38 cellular contexts compared by ENCODE assay signal in the genomic region with DNA sequence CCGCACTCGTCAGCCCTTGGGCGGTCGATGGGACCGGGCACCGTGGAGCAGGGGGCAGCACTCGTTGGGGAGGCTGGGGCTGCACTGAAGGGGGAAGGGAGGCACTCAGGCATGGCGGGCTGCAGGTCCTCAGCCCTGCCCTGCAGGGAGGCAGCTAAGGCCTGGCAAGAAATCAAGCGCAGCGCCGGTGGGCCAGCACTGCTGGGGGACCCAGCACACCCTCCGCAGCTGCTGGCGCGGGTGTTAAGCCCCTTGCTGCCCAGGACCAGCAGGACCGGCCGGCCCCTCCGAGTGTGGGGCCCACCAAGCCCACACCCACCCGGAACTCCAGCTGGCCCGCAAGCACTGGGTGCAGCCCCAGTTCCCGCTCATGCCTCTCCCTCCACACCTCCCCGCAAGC.
"Had no signal": no experiment of that assay in that cellular context is flagged by ENCODE, and none has a peak within 500 bp of the region (broad histone marks: within the 10 kb centered on the region; RNA-seq: fewer than 3 reads in every experiment).

No MANE protein-coding gene starts in this region.

- H3K9me3 Mint-ChIP-seq: activated naive CD4-positive, alpha-beta T cell treated with anti-CD3 and anti-CD28 coated beads for 36 hours; activated naive CD4-positive, alpha-beta T cell treated with anti-CD3 and anti-CD28 coated beads, Interleukin-2, amount 50 U/mL, for 24 hours; activated naive CD8-positive, alpha-beta T cell treated with anti-CD3 and anti-CD28 coated beads for 36 hours; activated T-helper 17 cell treated with anti-CD3 and anti-CD28 coated beads, Interleukin-2, amount 50 U/mL, for 72 hours; activated T-helper 2 cell treated with anti-CD3 and anti-CD28 coated beads, Interferon-gamma antibody, Interleukin-2, Interleukin-4, amounts not matched to agents 10 μg/mL and 5 μg/mL and 100 μg/mL, durations not matched to agents 14 hours and 24 hours and 36 hours; central memory CD8-positive, alpha-beta T cell had no signal

- H3K36me3 ChIP-seq: adrenal gland, ascending aorta, brain microvascular endothelial cell, breast epithelium, cardiac muscle cell had no signal

- H3K27me3 ChIP-seq: adrenal gland, ascending aorta, body of pancreas, brain microvascular endothelial cell, breast epithelium, cardiac muscle cell had no signal

- H3K4me3 ChIP-seq: adrenal gland, ascending aorta, body of pancreas, breast epithelium, cardiac muscle cell had no signal

- H3K4me1 Mint-ChIP-seq: activated naive CD4-positive, alpha-beta T cell treated with anti-CD3 and anti-CD28 coated beads, Interleukin-2, amount 10 ng/mL, durations not matched to agents 7 days and 5 days; activated T-helper 17 cell treated with anti-CD3 and anti-CD28 coated beads, Interleukin-2, amount 50 U/mL, for 72 hours had no signal

- H3K27ac ChIP-seq: adrenal gland, ascending aorta, body of pancreas, brain microvascular endothelial cell, breast epithelium, cardiac muscle cell had no signal

- H3K36me3 Mint-ChIP-seq: activated naive CD4-positive, alpha-beta T cell treated with anti-CD3 and anti-CD28 coated beads, Interleukin-2, amount 10 ng/mL, durations not matched to agents 7 days and 5 days; activated naive CD4-positive, alpha-beta T cell treated with anti-CD3 and anti-CD28 coated beads, Interleukin-2, amount 50 U/mL, for 24 hours; brain had no signal

- DNase-seq: activated effector memory CD4-positive, alpha-beta T cell treated with anti-CD3 and anti-CD28 coated beads, Interleukin-2, amount 50 U/mL, for 16 hours; activated effector memory CD4-positive, alpha-beta T cell treated with Interleukin-2 at 50 U/mL for 16 hours; activated gamma-delta T cell; activated gamma-delta T cell treated with Interleukin-2 at 50 U/mL for 16 hours; activated naive CD4-positive, alpha-beta T cell; activated naive CD4-positive, alpha-beta T cell treated with anti-CD3 and anti-CD28 coated beads for 36 hours; activated naive CD4-positive, alpha-beta T cell treated with anti-CD3 and anti-CD28 coated beads, Interleukin-2, amount 10 ng/mL, durations not matched to agents 7 days and 5 days; activated naive CD4-positive, alpha-beta T cell treated with anti-CD3 and anti-CD28 coated beads, Interleukin-2, amount 50 U/mL, for 16 hours; activated naive CD4-positive, alpha-beta T cell treated with Interleukin-2 at 50 U/mL for 16 hours; activated naive CD8-positive, alpha-beta T cell treated with anti-CD3 and anti-CD28 coated beads for 36 hours; activated naive CD8-positive, alpha-beta T cell treated with anti-CD3 and anti-CD28 coated beads, Interleukin-2, amount 10 ng/mL, durations not matched to agents 7 days and 5 days; activated naive CD8-positive, alpha-beta T cell treated with anti-CD3 and anti-CD28 coated beads, Interleukin-2, amount 50 U/mL, for 24 hours; activated T-cell treated with anti-CD3 and anti-CD28 coated beads, Interleukin-2, amount 50 U/mL, for 1 hour; activated T-cell treated with anti-CD3 and anti-CD28 coated beads, Interleukin-2, amount 50 U/mL, for 24 hours; activated T-cell treated with anti-CD3 and anti-CD28 coated beads, Interleukin-2, amount 50 U/mL, for 4 hours; activated T-cell treated with anti-CD3 and anti-CD28 coated beads, Interleukin-2, amount 50 U/mL, for 48 hours; activated T-cell treated with anti-CD3 and anti-CD28 coated beads, Interleukin-2, amount 50 U/mL, for 72 hours; adrenal gland; amniotic stem cell; amygdala; anterior cingulate cortex; aorta; body of pancreas; brain microvascular endothelial cell; caudate nucleus; central memory CD4-positive, alpha-beta T cell; cerebellar nuclear complex had no signal

- H3K4me3 Mint-ChIP-seq: activated naive CD4-positive, alpha-beta T cell treated with anti-CD3 and anti-CD28 coated beads for 36 hours; activated naive CD4-positive, alpha-beta T cell treated with anti-CD3 and anti-CD28 coated beads, Interleukin-2, amount 10 ng/mL, durations not matched to agents 7 days and 5 days; activated naive CD4-positive, alpha-beta T cell treated with anti-CD3 and anti-CD28 coated beads, Interleukin-2, amount 50 U/mL, for 24 hours; activated naive CD8-positive, alpha-beta T cell; activated naive CD8-positive, alpha-beta T cell treated with anti-CD3 and anti-CD28 coated beads for 36 hours; activated naive CD8-positive, alpha-beta T cell treated with anti-CD3 and anti-CD28 coated beads, Interleukin-2, amount 10 ng/mL, durations not matched to agents 7 days and 5 days; activated naive CD8-positive, alpha-beta T cell treated with anti-CD3 and anti-CD28 coated beads, Interleukin-2, amount 50 U/mL, for 24 hours; activated T-cell treated with anti-CD3 and anti-CD28 coated beads, Interleukin-2, amount 50 U/mL, for 24 hours; activated T-cell treated with anti-CD3 and anti-CD28 coated beads, Interleukin-2, amount 50 U/mL, for 4 hours; activated T-cell treated with anti-CD3 and anti-CD28 coated beads, Interleukin-2, amount 50 U/mL, for 72 hours; activated T-helper 1 cell treated with anti-CD3 and anti-CD28 coated beads, Interleukin-12 subunit alpha, Interleukin-12 subunit beta, Interleukin-2, Interleukin-4 antibody, amounts not matched to agents 30 ng/mL and 10 ng/mL and 1 ng/mL, durations not matched to agents 14 hours and 24 hours and 36 hours; activated T-helper 17 cell treated with anti-CD3 and anti-CD28 coated beads, Interleukin-2, amount 50 U/mL, for 72 hours; brain; central memory CD8-positive, alpha-beta T cell had no signal

- H3K4me1 ChIP-seq: ascending aorta, body of pancreas, breast epithelium had no signal

- H3K27ac Mint-ChIP-seq: activated naive CD4-positive, alpha-beta T cell treated with anti-CD3 and anti-CD28 coated beads for 36 hours; activated naive CD4-positive, alpha-beta T cell treated with anti-CD3 and anti-CD28 coated beads, Interleukin-2, amount 10 ng/mL, durations not matched to agents 7 days and 5 days; activated naive CD4-positive, alpha-beta T cell treated with anti-CD3 and anti-CD28 coated beads, Interleukin-2, amount 50 U/mL, for 24 hours; activated naive CD4-positive, alpha-beta T cell treated with anti-CD3 and anti-CD28 coated beads, Interleukin-2, amount 50 U/mL, for 72 hours; activated naive CD8-positive, alpha-beta T cell; activated naive CD8-positive, alpha-beta T cell treated with anti-CD3 and anti-CD28 coated beads for 36 hours; activated naive CD8-positive, alpha-beta T cell treated with anti-CD3 and anti-CD28 coated beads, Interleukin-2, amount 10 ng/mL, durations not matched to agents 7 days and 5 days; activated naive CD8-positive, alpha-beta T cell treated with anti-CD3 and anti-CD28 coated beads, Interleukin-2, amount 50 U/mL, for 24 hours; activated T-cell treated with anti-CD3 and anti-CD28 coated beads, Interleukin-2, amount 50 U/mL, for 24 hours; activated T-cell treated with anti-CD3 and anti-CD28 coated beads, Interleukin-2, amount 50 U/mL, for 72 hours; activated T-helper 1 cell treated with anti-CD3 and anti-CD28 coated beads, Interleukin-12 subunit alpha, Interleukin-12 subunit beta, Interleukin-2, Interleukin-4 antibody, amounts not matched to agents 30 ng/mL and 10 ng/mL and 1 ng/mL, durations not matched to agents 14 hours and 24 hours and 36 hours; activated T-helper 17 cell treated with anti-CD3 and anti-CD28 coated beads, Interleukin-2, amount 50 U/mL, for 72 hours; activated T-helper 2 cell treated with anti-CD3 and anti-CD28 coated beads, Interferon-gamma antibody, Interleukin-2, Interleukin-4, amounts not matched to agents 10 μg/mL and 5 μg/mL and 100 μg/mL, durations not matched to agents 14 hours and 24 hours and 36 hours; brain had no signal

- H3K9me3 ChIP-seq: adrenal gland, ascending aorta, body of pancreas, breast epithelium had no signal
